In the genomic region with DNA sequence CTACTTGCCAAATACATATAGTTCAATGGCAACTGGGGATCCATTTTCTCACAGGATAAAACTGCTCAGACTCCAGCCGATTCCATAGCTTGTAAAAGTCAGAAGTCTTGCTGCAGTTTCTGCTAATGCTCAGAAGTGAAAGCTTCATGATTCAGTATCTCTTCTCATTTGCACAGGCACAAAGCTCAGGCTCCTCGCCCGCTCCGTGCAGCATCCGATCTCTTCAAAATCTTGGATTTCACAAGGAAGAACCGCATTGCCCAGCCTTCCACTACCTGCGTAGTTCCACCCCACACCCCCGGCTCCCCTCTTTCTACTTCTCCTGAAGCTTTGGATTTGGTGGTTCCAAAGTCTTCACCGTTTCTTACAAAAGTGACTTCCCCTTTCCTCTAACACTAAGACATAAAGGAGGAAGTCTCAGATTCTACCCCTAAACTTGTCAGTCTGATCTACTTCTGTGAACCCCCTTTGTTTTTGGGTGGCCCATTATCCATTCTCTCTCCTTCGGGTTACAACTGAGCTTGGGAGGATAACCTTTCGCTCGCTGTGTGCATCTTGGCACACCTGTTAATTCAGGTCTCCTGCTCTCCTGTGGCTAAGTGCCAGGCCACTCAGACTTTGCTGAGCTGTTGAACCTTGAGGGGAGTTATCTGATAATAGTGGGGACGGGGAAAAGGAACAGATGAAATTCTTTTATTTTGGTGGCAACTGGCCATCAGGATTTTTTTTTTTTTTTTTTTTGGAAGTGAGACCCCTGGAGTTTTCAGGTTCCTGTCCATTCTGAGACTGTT, we compare ENCODE assay signal across 14 cellular contexts.
DNase-seq lines count a peak whose midpoint lies in the region; ATAC-seq and TF ChIP-seq lines count a peak whose summit lies in the region.
"Had no signal": no experiment of that assay in that cellular context is flagged by ENCODE, and none has a peak within 500 bp of the region (broad histone marks: within the 10 kb centered on the region; RNA-seq: fewer than 3 reads in every experiment).

No MANE protein-coding gene starts in this region.

- peak overlapping the region; percentile 48 for H3K27ac Mint-ChIP-seq in activated CD4-positive, alpha-beta T cell treated with anti-CD3 and anti-CD28 coated beads for 36 hours
- H3K27ac Mint-ChIP-seq in activated T-helper 2 cell treated with anti-CD3 and anti-CD28 coated beads, Interferon-gamma antibody, Interleukin-2, Interleukin-4, amounts not matched to agents 10 μg/mL and 5 μg/mL and 100 μg/mL, durations not matched to agents 14 hours and 24 hours and 36 hours = no peak overlapping the region

- TF ChIP-seq EP300 in sigmoid colon (IDR thresholded peaks at IDR 0.05) = no peak

- H3K27me3 Mint-ChIP-seq in activated CD4-positive, alpha-beta T cell treated with anti-CD3 and anti-CD28 coated beads for 36 hours = peaks cover 4% of the 10 kb centered on the region
- H3K27me3 Mint-ChIP-seq in activated T-helper 2 cell treated with anti-CD3 and anti-CD28 coated beads, Interferon-gamma antibody, Interleukin-2, Interleukin-4, amounts not matched to agents 10 μg/mL and 5 μg/mL and 100 μg/mL, durations not matched to agents 14 hours and 24 hours and 36 hours (ENCODE audit: low read depth) = peaks cover 3% of the 10 kb centered on the region

- DNase-seq in activated CD4-positive, alpha-beta T cell treated with anti-CD3 and anti-CD28 coated beads for 36 hours = no peak
- no peak for DNase-seq in activated CD4-positive, alpha-beta T cell treated with anti-CD3 and anti-CD28 coated beads, Interleukin-2, amount 50 U/mL, for 48 hours
- DNase-seq in NB4 (ENCODE audit: low read depth) (peak; percentile 70), sigmoid colon (no peak), tibial artery (no peak), superior temporal gyrus (ENCODE audit: extremely low spot score) (no peak)
- DNase-seq in activated T-helper 2 cell treated with anti-CD3 and anti-CD28 coated beads, Interferon-gamma antibody, Interleukin-2, Interleukin-4, amounts not matched to agents 10 μg/mL and 5 μg/mL and 100 μg/mL, durations not matched to agents 14 hours and 24 hours and 36 hours (ENCODE audit: low spot score) = no peak
- DNase-seq: ACHN, NCI-H1930, nucleus accumbens, WERI-Rb-1 had no signal

- H3K9me3 ChIP-seq in sigmoid colon (no peaks in the 10 kb centered on the region), tibial artery (no peaks in the 10 kb centered on the region)

- H3K4me3 ChIP-seq in NB4 (ENCODE audit: low read depth, low read length) (peak overlapping the region; percentile 52), sigmoid colon (peak overlapping the region in 3 of 4 donors; percentile 11 to 30 (median 14)), tibial artery (no peak overlapping the region)

- intact Hi-C loops in activated CD4-positive, alpha-beta T cell treated with anti-CD3 and anti-CD28 coated beads for 36 hours (cut with DNase I, micrococcal nuclease) = loop anchor here in 1 of 2 experiments (10.0 kb wide), 1 partner anchor 279 kb away; a partner anchor contains a TSS
- intact Hi-C loops in activated T-helper 2 cell treated with anti-CD3 and anti-CD28 coated beads, Interferon-gamma antibody, Interleukin-2, Interleukin-4, amounts not matched to agents 10 μg/mL and 5 μg/mL and 100 μg/mL, durations not matched to agents 14 hours and 24 hours and 36 hours (cut with micrococcal nuclease) = loop anchor here (10.0 kb wide), 3 partner anchors 191 to 571 kb away; a partner anchor contains a TSS
- intact Hi-C loops in sigmoid colon (cut with DNase I) (no loop called here), tibial artery (cut with DNase I; ENCODE audit: low total_unique reads) (no loop called here)

- peak overlapping the region; percentile 56 for H3K4me3 Mint-ChIP-seq in activated CD4-positive, alpha-beta T cell treated with anti-CD3 and anti-CD28 coated beads for 36 hours
- peak overlapping the region; percentile 69 for H3K4me3 Mint-ChIP-seq in activated T-helper 2 cell treated with anti-CD3 and anti-CD28 coated beads, Interferon-gamma antibody, Interleukin-2, Interleukin-4, amounts not matched to agents 10 μg/mL and 5 μg/mL and 100 μg/mL, durations not matched to agents 14 hours and 24 hours and 36 hours (ENCODE audit: low read depth)

- no peaks in the 10 kb centered on the region for H3K27me3 ChIP-seq in sigmoid colon
- H3K27me3 ChIP-seq in tibial artery = no peaks in the 10 kb centered on the region

- TF ChIP-seq POLR2A in NB4 (IDR thresholded peaks at IDR 0.05; ENCODE audit: extremely low read depth, insufficient read length) = no peak
- TF ChIP-seq POLR2A in sigmoid colon (IDR thresholded peaks at IDR 0.05) = no peak

- ATAC-seq in activated CD4-positive, alpha-beta T cell treated with anti-CD3 and anti-CD28 coated beads for 36 hours = peak; percentile 2
- ATAC-seq in HG03354 (IDR thresholded peaks at IDR 0.05; ENCODE audit: poor library complexity, severe bottlenecking, unreplicated experiment) = no peak
- ATAC-seq: left lobe of liver, PC-3 had no signal

- peaks cover 0 to 16% (median 11%) of the 10 kb centered on the region in 4 donors for H3K4me1 ChIP-seq in sigmoid colon
- peaks cover 0 to 9% (median 4%) of the 10 kb centered on the region in 4 donors for H3K4me1 ChIP-seq in tibial artery

- WGBS in sigmoid colon, 2 donors = 62 to 85% methylated on average over 13 of the region's 13 CpGs

- H3K9me3 Mint-ChIP-seq in activated CD4-positive, alpha-beta T cell treated with anti-CD3 and anti-CD28 coated beads for 36 hours (ENCODE audit: low read depth) = no peaks in the 10 kb centered on the region
- no peaks in the 10 kb centered on the region for H3K9me3 Mint-ChIP-seq in activated T-helper 2 cell treated with anti-CD3 and anti-CD28 coated beads, Interferon-gamma antibody, Interleukin-2, Interleukin-4, amounts not matched to agents 10 μg/mL and 5 μg/mL and 100 μg/mL, durations not matched to agents 14 hours and 24 hours and 36 hours

- H3K36me3 Mint-ChIP-seq in activated CD4-positive, alpha-beta T cell treated with anti-CD3 and anti-CD28 coated beads for 36 hours (ENCODE audit: low read depth) = no peaks in the 10 kb centered on the region
- H3K36me3 Mint-ChIP-seq in activated T-helper 2 cell treated with anti-CD3 and anti-CD28 coated beads, Interferon-gamma antibody, Interleukin-2, Interleukin-4, amounts not matched to agents 10 μg/mL and 5 μg/mL and 100 μg/mL, durations not matched to agents 14 hours and 24 hours and 36 hours (ENCODE audit: low read depth) = no peaks in the 10 kb centered on the region

- POLR2A ChIA-PET in activated CD4-positive, alpha-beta T cell treated with anti-CD3 and anti-CD28 coated beads for 36 hours (lab: Charles Lee) = no interaction called here

- TF ChIP-seq CTCF in NB4 (IDR thresholded peaks at IDR 0.05; ENCODE audit: low read depth, low read length) (no peak), sigmoid colon (IDR thresholded peaks at IDR 0.05) (no peak), tibial artery (IDR thresholded peaks at IDR 0.05) (no peak)

- peaks cover 22% of the 10 kb centered on the region for H3K4me1 Mint-ChIP-seq in activated CD4-positive, alpha-beta T cell treated with anti-CD3 and anti-CD28 coated beads for 36 hours
- H3K4me1 Mint-ChIP-seq in activated T-helper 2 cell treated with anti-CD3 and anti-CD28 coated beads, Interferon-gamma antibody, Interleukin-2, Interleukin-4, amounts not matched to agents 10 μg/mL and 5 μg/mL and 100 μg/mL, durations not matched to agents 14 hours and 24 hours and 36 hours (ENCODE audit: low read depth) = peaks cover 17% of the 10 kb centered on the region

- H3K36me3 ChIP-seq in sigmoid colon (no peaks in the 10 kb centered on the region), tibial artery (no peaks in the 10 kb centered on the region)
- H3K36me3 ChIP-seq: WERI-Rb-1 had no signal

- peak overlapping the region in 3 of 4 donors; percentile 10 to 65 (median 27) for H3K27ac ChIP-seq in sigmoid colon
- H3K27ac ChIP-seq in tibial artery = no peak overlapping the region
- H3K27ac ChIP-seq: WERI-Rb-1 had no signal

- CTCF ChIA-PET in activated CD4-positive, alpha-beta T cell treated with anti-CD3 and anti-CD28 coated beads for 36 hours (lab: Charles Lee) = interaction anchor here (0.6 to 7.9 kb wide), 18 partner anchors 7 to 922 kb away, joined by 3 to 85 read pairs (median 4); no protein-coding TSS in a partner anchor

Comparison
In these comparisons a context has a peak if more than half of its experiments do, and no peak if none do; other contexts are left out.
1. H3K4me3 ChIP-seq: peak in NB4 (single experiment) and sigmoid colon (3 of 4); none in tibial artery (0 of 2).
2. H3K27ac ChIP-seq: peak in sigmoid colon (3 of 4); none in tibial artery (0 of 2).